1 cellular context compared by ENCODE assay signal in genomic region chr13:75495938-75496337, GRCh38.
TF ChIP-seq lines count a peak whose summit lies in the region.

No MANE protein-coding gene starts in this region.

TF ChIP-seq in HepG2, 621 proteins besides CTCF, POLR2A, EP300 and RAD21:
- 0 out of 2 replicates have a peak, but pooled peaks have one; percentile 37 for TF ChIP-seq ZNF12 (CRISPR knock-in tag; IDR thresholded peaks at IDR 0.05)
- no peak for TF ChIP-seq RORA (CRISPR knock-in tag; IDR thresholded peaks at IDR 0.05)
